Comparison of ENCODE assay signal across 31 cellular contexts in genomic region chr3:20984594-20985207, GRCh38.
"Had no signal": no experiment of that assay in that cellular context is flagged by ENCODE, and none has a peak within 500 bp of the region (broad histone marks: within the 10 kb centered on the region; RNA-seq: fewer than 3 reads in every experiment).

No MANE protein-coding gene starts in this region.

- H3K27me3 ChIP-seq: ascending aorta, gastroesophageal sphincter, right lobe of liver, suprapubic skin, tibial artery had no signal

- H3K9me3 Mint-ChIP-seq: activated naive CD8-positive, alpha-beta T cell treated with anti-CD3 and anti-CD28 coated beads, Interleukin-2, amount 10 ng/mL, durations not matched to agents 7 days and 5 days had no signal

- H3K4me1 Mint-ChIP-seq: activated naive CD4-positive, alpha-beta T cell treated with anti-CD3 and anti-CD28 coated beads, Interleukin-2, amount 10 ng/mL, durations not matched to agents 7 days and 5 days; activated naive CD8-positive, alpha-beta T cell treated with anti-CD3 and anti-CD28 coated beads, Interleukin-2, amount 10 ng/mL, durations not matched to agents 7 days and 5 days; immature natural killer cell had no signal

- H3K36me3 ChIP-seq: ascending aorta, gastroesophageal sphincter, lower lobe of right lung, right lobe of liver, suprapubic skin, tibial artery, WERI-Rb-1 had no signal

- H3K27me3 Mint-ChIP-seq: activated naive CD4-positive, alpha-beta T cell treated with anti-CD3 and anti-CD28 coated beads, Interleukin-2, amount 10 ng/mL, durations not matched to agents 7 days and 5 days; activated naive CD8-positive, alpha-beta T cell treated with anti-CD3 and anti-CD28 coated beads, Interleukin-2, amount 10 ng/mL, durations not matched to agents 7 days and 5 days; brain; effector memory CD8-positive, alpha-beta T cell; natural killer cell treated with Interleukin-12 subunit alpha and Interleukin-12 subunit beta and Interleukin-15 and Interleukin-18, amount 100 ng/mL, for 72 hours had no signal

- H3K4me3 Mint-ChIP-seq: activated naive CD4-positive, alpha-beta T cell treated with anti-CD3 and anti-CD28 coated beads, Interleukin-2, amount 10 ng/mL, durations not matched to agents 7 days and 5 days; activated naive CD8-positive, alpha-beta T cell treated with anti-CD3 and anti-CD28 coated beads, Interleukin-2, amount 10 ng/mL, durations not matched to agents 7 days and 5 days; brain; effector memory CD8-positive, alpha-beta T cell; immature natural killer cell; natural killer cell treated with Interleukin-12 subunit alpha and Interleukin-12 subunit beta and Interleukin-15 and Interleukin-18, amount 100 ng/mL, for 72 hours; T-helper 1 cell treated with Interleukin-12 subunit alpha and Interleukin-12 subunit beta and Interleukin-4 antibody, amounts not matched to agents 30 μg/mL and 1 μg/mL, for 36 hours had no signal

- ATAC-seq: activated CD4-positive, CD25-positive, alpha-beta regulatory T cell treated with anti-CD3 and anti-CD28 coated beads, Interleukin-2, amount 50 U/mL, for 24 hours; effector memory CD8-positive, alpha-beta T cell; gastroesophageal sphincter; lower lobe of right lung; natural killer cell treated with Interleukin-12 subunit alpha and Interleukin-12 subunit beta and Interleukin-15 and Interleukin-18, amount 100 ng/mL, for 72 hours; right lobe of liver had no signal

- H3K27ac Mint-ChIP-seq: activated naive CD4-positive, alpha-beta T cell treated with anti-CD3 and anti-CD28 coated beads, Interleukin-2, amount 10 ng/mL, durations not matched to agents 7 days and 5 days; activated naive CD8-positive, alpha-beta T cell treated with anti-CD3 and anti-CD28 coated beads, Interleukin-2, amount 10 ng/mL, durations not matched to agents 7 days and 5 days; effector memory CD8-positive, alpha-beta T cell; immature natural killer cell; natural killer cell treated with Interleukin-12 subunit alpha and Interleukin-12 subunit beta and Interleukin-15 and Interleukin-18, amount 100 ng/mL, for 72 hours; T-helper 1 cell treated with Interleukin-12 subunit alpha and Interleukin-12 subunit beta and Interleukin-4 antibody, amounts not matched to agents 30 μg/mL and 1 μg/mL, for 36 hours had no signal

- H3K27ac ChIP-seq: ascending aorta, gastroesophageal sphincter, lower lobe of right lung, right lobe of liver, suprapubic skin, tibial artery, WERI-Rb-1 had no signal

- H3K4me3 ChIP-seq: ascending aorta, gastroesophageal sphincter, lower lobe of right lung, right lobe of liver, suprapubic skin, tibial artery had no signal

- H3K36me3 Mint-ChIP-seq: activated naive CD4-positive, alpha-beta T cell treated with anti-CD3 and anti-CD28 coated beads, Interleukin-2, amount 10 ng/mL, durations not matched to agents 7 days and 5 days; activated naive CD8-positive, alpha-beta T cell treated with anti-CD3 and anti-CD28 coated beads, Interleukin-2, amount 10 ng/mL, durations not matched to agents 7 days and 5 days; brain had no signal

- H3K9me3 ChIP-seq: ascending aorta, gastroesophageal sphincter, lower lobe of right lung, right lobe of liver, suprapubic skin, tibial artery had no signal

- H3K4me1 ChIP-seq: ascending aorta, lower lobe of right lung, right lobe of liver, suprapubic skin, tibial artery had no signal

- DNase-seq: activated CD4-positive, alpha-beta T cell treated with anti-CD3 and anti-CD28 coated beads for 48 hours; activated CD4-positive, alpha-beta T cell treated with anti-CD3 and anti-CD28 coated beads, Interleukin-2, amount 50 U/mL, for 48 hours; activated CD8-positive, alpha-beta memory T cell treated with anti-CD3 and anti-CD28 coated beads, Interleukin-2, amount 50 U/mL, for 4 hours; activated gamma-delta T cell; activated naive CD4-positive, alpha-beta T cell treated with anti-CD3 and anti-CD28 coated beads, Interleukin-2, amount 10 ng/mL, durations not matched to agents 7 days and 5 days; activated naive CD8-positive, alpha-beta T cell treated with anti-CD3 and anti-CD28 coated beads, Interleukin-2, amount 10 ng/mL, durations not matched to agents 7 days and 5 days; activated T-cell treated with anti-CD3 and anti-CD28 coated beads, Interleukin-2, amount 50 U/mL, for 1 hour; caudate nucleus; cortex of kidney; effector memory CD8-positive, alpha-beta T cell; erythroblast; head of caudate nucleus; hypothalamus; immature natural killer cell; lower lobe of right lung; mesenchymal stem cell; posterior cingulate gyrus; right lobe of liver; small intestine; stimulated activated CD4-positive, alpha-beta T cell treated with anti-CD3 and anti-CD28 coated beads, Interleukin-1b, Interleukin-23, amount 100 ng/mL, for 48 hours; stimulated activated naive CD4-positive, alpha-beta T cell; T-helper 9 cell; tibial artery; WERI-Rb-1 had no signal
